Comparison of ENCODE assay signal across 16 cellular contexts in the genomic region with DNA sequence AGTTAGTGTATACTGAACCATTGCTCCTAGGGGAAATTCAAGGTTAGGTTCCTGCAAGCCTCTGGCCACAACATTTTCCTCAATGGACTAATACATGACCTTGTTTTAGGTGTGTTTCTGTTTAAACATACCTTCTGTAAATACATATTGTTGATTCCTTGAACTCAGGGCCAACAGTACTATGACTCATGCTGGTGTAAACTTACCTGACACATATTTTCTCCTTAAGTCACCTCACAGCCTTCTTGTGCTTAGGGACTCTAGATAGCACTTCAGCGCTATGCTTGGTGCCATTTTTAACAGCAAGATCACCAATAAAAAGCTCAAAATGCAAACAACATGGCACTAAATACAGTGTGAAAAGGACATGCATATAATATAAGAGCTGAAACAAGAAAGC.
"Had no signal": no experiment of that assay in that cellular context is flagged by ENCODE, and none has a peak within 500 bp of the region (broad histone marks: within the 10 kb centered on the region; RNA-seq: fewer than 3 reads in every experiment).

No MANE protein-coding gene starts in this region.

- ATAC-seq: activated CD4-positive, alpha-beta T cell treated with anti-CD3 and anti-CD28 coated beads for 36 hours; left cardiac atrium; naive thymus-derived CD4-positive, alpha-beta T cell; T-helper 17 cell had no signal

- H3K4me3 Mint-ChIP-seq: activated CD4-positive, alpha-beta memory T cell treated with anti-CD3 and anti-CD28 coated beads, Interleukin-2, amount 10 ng/mL, durations not matched to agents 7 days and 5 days; activated CD4-positive, alpha-beta T cell treated with anti-CD3 and anti-CD28 coated beads for 36 hours; activated T-cell treated with anti-CD3 and anti-CD28 coated beads, Interleukin-2, amount 50 U/mL, for 24 hours; immature natural killer cell; naive thymus-derived CD4-positive, alpha-beta T cell; T-helper 17 cell had no signal

- H3K4me3 ChIP-seq: colonic mucosa, ovary, sigmoid colon, uterus had no signal

- H3K4me1 Mint-ChIP-seq: activated CD4-positive, alpha-beta memory T cell treated with anti-CD3 and anti-CD28 coated beads, Interleukin-2, amount 10 ng/mL, durations not matched to agents 7 days and 5 days; activated CD4-positive, alpha-beta T cell treated with anti-CD3 and anti-CD28 coated beads for 36 hours had no signal

- H3K4me1 ChIP-seq: colonic mucosa, uterus had no signal

- H3K27me3 ChIP-seq: colonic mucosa, ovary, sigmoid colon, uterus had no signal

- H3K27ac Mint-ChIP-seq: activated CD4-positive, alpha-beta memory T cell treated with anti-CD3 and anti-CD28 coated beads, Interleukin-2, amount 10 ng/mL, durations not matched to agents 7 days and 5 days; activated CD4-positive, alpha-beta T cell treated with anti-CD3 and anti-CD28 coated beads for 36 hours; activated T-cell treated with anti-CD3 and anti-CD28 coated beads, Interleukin-2, amount 50 U/mL, for 24 hours; immature natural killer cell; naive thymus-derived CD4-positive, alpha-beta T cell; T-helper 17 cell had no signal

- H3K27ac ChIP-seq: colonic mucosa, ovary, uterus had no signal

- H3K36me3 ChIP-seq: colonic mucosa, ovary, sigmoid colon, uterus had no signal

- DNase-seq: activated CD4-positive, alpha-beta memory T cell treated with anti-CD3 and anti-CD28 coated beads, Interleukin-2, amount 10 ng/mL, durations not matched to agents 7 days and 5 days; activated CD4-positive, alpha-beta T cell treated with anti-CD3 and anti-CD28 coated beads for 36 hours; activated effector memory CD4-positive, alpha-beta T cell treated with Interleukin-2 at 50 U/mL for 16 hours; activated naive CD4-positive, alpha-beta T cell treated with anti-CD3 and anti-CD28 coated beads, Interleukin-2, amount 50 U/mL, for 16 hours; activated T-cell treated with anti-CD3 and anti-CD28 coated beads, Interleukin-2, amount 50 U/mL, for 24 hours; central memory CD4-positive, alpha-beta T cell; colonic mucosa; head of caudate nucleus; immature natural killer cell; left cardiac atrium; naive thymus-derived CD4-positive, alpha-beta T cell; ovary; sigmoid colon; stimulated activated CD4-positive, alpha-beta T cell treated with anti-CD3 and anti-CD28 coated beads, Interleukin-2, amount 100 ng/mL, for 24 hours; T-helper 17 cell; uterus had no signal

- H3K27me3 Mint-ChIP-seq: activated CD4-positive, alpha-beta memory T cell treated with anti-CD3 and anti-CD28 coated beads, Interleukin-2, amount 10 ng/mL, durations not matched to agents 7 days and 5 days; activated CD4-positive, alpha-beta T cell treated with anti-CD3 and anti-CD28 coated beads for 36 hours; activated T-cell treated with anti-CD3 and anti-CD28 coated beads, Interleukin-2, amount 50 U/mL, for 24 hours; T-helper 17 cell had no signal

- H3K9me3 Mint-ChIP-seq: activated CD4-positive, alpha-beta memory T cell treated with anti-CD3 and anti-CD28 coated beads, Interleukin-2, amount 10 ng/mL, durations not matched to agents 7 days and 5 days; activated T-cell treated with anti-CD3 and anti-CD28 coated beads, Interleukin-2, amount 50 U/mL, for 24 hours; immature natural killer cell had no signal

- H3K9me3 ChIP-seq: colonic mucosa, ovary, sigmoid colon, uterus had no signal
